In genomic region chr12:15268927-15269552, GRCh38 we compare ENCODE assay signal across 1 cellular context.
TF ChIP-seq lines count a peak whose summit lies in the region.

No MANE protein-coding gene starts in this region.

TF ChIP-seq in SK-N-SH, 30 proteins besides CTCF, POLR2A, EP300 and RAD21 (continued from another document):
- TF ChIP-seq RXRA (IDR thresholded peaks at IDR 0.05; ENCODE audit: borderline replicate concordance, low read depth) (no peak), PBX3 (IDR thresholded peaks at IDR 0.05) (no peak), MXI1 (IDR thresholded peaks at IDR 0.05; ENCODE audit: low read depth, low read length) (peak; percentile 78), EZH2phosphoT487 (IDR thresholded peaks at IDR 0.05; ENCODE audit: borderline replicate concordance, low read depth) (no peak), FOXM1 (IDR thresholded peaks at IDR 0.05; ENCODE audit: low read depth) (no peak), ZBTB33 (IDR thresholded peaks at IDR 0.05; ENCODE audit: borderline replicate concordance, low read depth) (no peak), RCOR1 (IDR thresholded peaks at IDR 0.05; ENCODE audit: low read length) (no peak), NFIC (IDR thresholded peaks at IDR 0.05; ENCODE audit: borderline replicate concordance) (no peak), FOSL2 (IDR thresholded peaks at IDR 0.05; ENCODE audit: borderline replicate concordance, low read depth) (no peak), POLR2AphosphoS5 (IDR thresholded peaks at IDR 0.05; ENCODE audit: low read depth, low read length) (no peak), GATA2 (CRISPR knock-in tag; IDR thresholded peaks at IDR 0.05) (no peak), USF2 (IDR thresholded peaks at IDR 0.05; ENCODE audit: borderline replicate concordance, low read depth, low read length) (no peak), TAF1 (IDR thresholded peaks at IDR 0.05; ENCODE audit: borderline replicate concordance, low read depth, low read length) (no peak)
TF ChIP-seq in SK-N-SH: peak in this region for 3.
